ENCODE assay signal across 8 cellular contexts in genomic region chr21:45974073-45975016, GRCh38. TPM values are rescaled to one million over a fixed set of nuclear protein-coding genes. Genes with fewer than 3 reads are reported as not detected.
A peak's percentile ranks its signal among the peaks of the same experiment; 100 is the strongest.
DNase-seq lines count a peak whose midpoint lies in the region; ATAC-seq and TF ChIP-seq lines count a peak whose summit lies in the region.

No MANE protein-coding gene starts in this region.

- intact Hi-C loops in lower lobe of right lung (cut with DNase I) (no loop called here), thyroid gland (cut with DNase I) (loop anchor here (5.0 kb wide), 1 partner anchor 253 kb away; the partner anchor contains the start of gene LSS)

- ATAC-seq in lower lobe of right lung = peak; percentile 3 to 33

- TF ChIP-seq CTCF in lower lobe of right lung (IDR thresholded peaks at IDR 0.05) (no peak), thyroid gland (IDR thresholded peaks at IDR 0.05) (no peak)

- peak overlapping the region; percentile 89 for H3K27ac ChIP-seq in SJSA1
- peak overlapping the region; percentile 92 for H3K27ac ChIP-seq in lower lobe of right lung
- peak overlapping the region; percentile 64 to 80 (median 74) for H3K27ac ChIP-seq in thyroid gland

- 33 to 36% methylated on average over 13 to 24 of the region's 59 CpGs for WGBS in thyroid gland, 2 donors

- H3K36me3 ChIP-seq in SJSA1 (no peaks in the 10 kb centered on the region), lower lobe of right lung (no peaks in the 10 kb centered on the region), thyroid gland (no peaks in the 10 kb centered on the region)

- H3K9me3 ChIP-seq in SJSA1 (replicated peaks) = no peaks in the 10 kb centered on the region
- no peaks in the 10 kb centered on the region for H3K9me3 ChIP-seq in lower lobe of right lung
- no peaks in the 10 kb centered on the region for H3K9me3 ChIP-seq in thyroid gland

- H3K27me3 ChIP-seq in SJSA1 (replicated peaks) = no peaks in the 10 kb centered on the region
- peaks cover 48% of the 10 kb centered on the region for H3K27me3 ChIP-seq in lower lobe of right lung (ENCODE audit: low read depth)
- no peaks in the 10 kb centered on the region for H3K27me3 ChIP-seq in thyroid gland

- peak in 1 of 2 donors; percentile 29 for TF ChIP-seq POLR2A in thyroid gland (IDR thresholded peaks at IDR 0.05)

- peaks cover 68% of the 10 kb centered on the region for H3K4me1 ChIP-seq in SJSA1 (replicated peaks)
- H3K4me1 ChIP-seq in lower lobe of right lung = peaks cover 51% of the 10 kb centered on the region
- peaks cover 8 to 60% of the 10 kb centered on the region in 2 donors for H3K4me1 ChIP-seq in thyroid gland

- H3K4me3 ChIP-seq in SJSA1 (peak overlapping the region; percentile 36), lower lobe of right lung (peak overlapping the region; percentile 63), thyroid gland (replicated peaks in 1 of 3) (peak overlapping the region; percentile 37 to 59 (median 41))

- DNase-seq in stimulated activated CD4-positive, alpha-beta T cell treated with anti-CD3 and anti-CD28 coated beads, Interleukin-15, amount 100 ng/mL, for 24 hours = peak; percentile 51
- DNase-seq in stimulated activated CD4-positive, alpha-beta T cell treated with anti-CD3 and anti-CD28 coated beads, Interleukin-1b, Interleukin-23, amount 100 ng/mL, for 48 hours = no peak
- DNase-seq in SJSA1 (ENCODE audit: low read depth in 1 of 2, low spot score in 2 of 2) (peak; percentile 90 to 94), ecto neural progenitor cell (ENCODE audit: low spot score) (peak; percentile 84), lower lobe of right lung (peak; percentile 48), thyroid gland (peak; percentile 34 to 37), NCI-H2029 treated with DMSO at 0.1 percent for 48 hours (lab: John Stamatoyannopoulos, UW) (no peak), GF-D8 (lab: John Stamatoyannopoulos, UW) (no peak)

RNA-seq across cellular contexts. Expression of gene COL6A1, which starts 7.2 kb away (rescaled TPM):
- 108 and 149 TPM in 2 replicates for total RNA-seq in SJSA1 (2014; rRNA removed; shearing (Covaris generic))
- total RNA-seq in lower lobe of right lung = 148 TPM
- 100 to 1,000 TPM in 3 of 4 donors, 10 to 100 TPM in 1; 96.1 to 213 (median 162) TPM for total RNA-seq in thyroid gland

Comparison
In these comparisons a context has a peak if more than half of its experiments do, and no peak if none do; other contexts are left out.
1. DNase-seq: peak in stimulated activated CD4-positive, alpha-beta T cell treated with anti-CD3 and anti-CD28 coated beads, Interleukin-15, amount 100 ng/mL, for 24 hours (single experiment), SJSA1 (2 of 2), ecto neural progenitor cell (single experiment), lower lobe of right lung (single experiment) and thyroid gland (2 of 2); none in stimulated activated CD4-positive, alpha-beta T cell treated with anti-CD3 and anti-CD28 coated beads, Interleukin-1b, Interleukin-23, amount 100 ng/mL, for 48 hours (single experiment), NCI-H2029 treated with DMSO at 0.1 percent for 48 hours (single experiment) and GF-D8 (single experiment).
2. Peak in every context shown above with its lines, with median percentiles within 50 percentile points of each other: H3K27ac ChIP-seq and H3K4me3 ChIP-seq.